Comparison of ENCODE assay signal across 1 cellular context in genomic region chr5:83085106-83085505, GRCh38.
TF ChIP-seq lines count a peak whose summit lies in the region.

No MANE protein-coding gene starts in this region.

TF ChIP-seq in HepG2, 621 proteins besides CTCF, POLR2A, EP300 and RAD21 (continued from another document and continues in another):
- TF ChIP-seq SNAPC4 (CRISPR knock-in tag; IDR thresholded peaks at IDR 0.05) (no peak), ZNF446 (CRISPR knock-in tag; IDR thresholded peaks at IDR 0.05) (no peak), ZNF230 (CRISPR knock-in tag; IDR thresholded peaks at IDR 0.05) (no peak), CEBPZ (IDR thresholded peaks at IDR 0.05; ENCODE audit: low read length) (no peak), IRF1 (CRISPR knock-in tag; IDR thresholded peaks at IDR 0.05; ENCODE audit: low read depth) (no peak), NFE2L2 (IDR thresholded peaks at IDR 0.05; ENCODE audit: low read length) (no peak), E2F5 (CRISPR knock-in tag; conservative IDR thresholded peaks at IDR 0.05) (no peak), ZNF3 (CRISPR knock-in tag; IDR thresholded peaks at IDR 0.05) (no peak), CSRNP2 (CRISPR knock-in tag; conservative IDR thresholded peaks at IDR 0.05; ENCODE audit: low read depth) (no peak), FOSL2 (CRISPR knock-in tag; IDR thresholded peaks at IDR 0.05) (peak; percentile 57; the same call in 1 of the 2 replicates), ZNF292 (CRISPR knock-in tag; IDR thresholded peaks at IDR 0.05; ENCODE audit: borderline replicate concordance, low read depth) (0 out of 2 replicates have a peak, but pooled peaks have one; percentile 19), REST (IDR thresholded peaks at IDR 0.05; ENCODE audit: borderline replicate concordance in 1 of 2, low read depth in 1 of 2, low read length in 2 of 2) (peak in 1 of 2 experiments; percentile 56; a peak in 1 of 4 replicates), ARNTL (CRISPR knock-in tag; IDR thresholded peaks at IDR 0.05) (peak; percentile 71), MEF2D (CRISPR knock-in tag; IDR thresholded peaks at IDR 0.05) (peak; percentile 75), ZBTB10 (CRISPR knock-in tag; IDR thresholded peaks at IDR 0.05; ENCODE audit: borderline replicate concordance) (no peak), MEIS2 (CRISPR knock-in tag; IDR thresholded peaks at IDR 0.05) (peak; percentile 99), ATF4 (CRISPR knock-in tag; IDR thresholded peaks at IDR 0.05) (peak in 1 of 2 experiments; percentile 77; a peak in 2 of 4 replicates), ZNF224 (CRISPR knock-in tag; IDR thresholded peaks at IDR 0.05) (no peak), E2F2 (CRISPR knock-in tag; IDR thresholded peaks at IDR 0.05; ENCODE audit: borderline replicate concordance) (no peak), NCOR1 (IDR thresholded peaks at IDR 0.05; ENCODE audit: borderline replicate concordance, low read length) (peak; percentile 38; the same call in 1 of the 2 replicates), ZNF296 (CRISPR knock-in tag; conservative IDR thresholded peaks at IDR 0.05) (no peak), NFIC (IDR thresholded peaks at IDR 0.05; ENCODE audit: low read length) (peak; percentile 95), ZNF350 (CRISPR knock-in tag; IDR thresholded peaks at IDR 0.05; ENCODE audit: borderline replicate concordance, low read depth) (no peak), ZNF614 (CRISPR knock-in tag; IDR thresholded peaks at IDR 0.05; ENCODE audit: borderline replicate concordance) (peak; percentile 73; the same call in 1 of the 2 replicates), SRF (IDR thresholded peaks at IDR 0.05; ENCODE audit: low read depth, low read length) (no peak), ZNF530 (CRISPR knock-in tag; IDR thresholded peaks at IDR 0.05; ENCODE audit: low read depth) (no peak), ZNF143 (CRISPR knock-in tag; IDR thresholded peaks at IDR 0.05) (no peak), ZNF782 (CRISPR knock-in tag; IDR thresholded peaks at IDR 0.05; ENCODE audit: borderline replicate concordance) (no peak), TARDBP (CRISPR knock-in tag; IDR thresholded peaks at IDR 0.05) (peak; percentile 48; the same call in 1 of the 2 replicates), GLI4 (CRISPR knock-in tag; IDR thresholded peaks at IDR 0.05; ENCODE audit: borderline replicate concordance) (no peak), ZNF883 (CRISPR knock-in tag; IDR thresholded peaks at IDR 0.05; ENCODE audit: not compliant biosample characterization) (no peak), CCDC6 (CRISPR knock-in tag; IDR thresholded peaks at IDR 0.05) (peak; percentile 23; the same call in 1 of the 2 replicates), ZNF335 (CRISPR knock-in tag; IDR thresholded peaks at IDR 0.05) (peak; percentile 77; the same call in 1 of the 2 replicates), BRCA1 (CRISPR knock-in tag; IDR thresholded peaks at IDR 0.05) (no peak), ZBTB39 (CRISPR knock-in tag; IDR thresholded peaks at IDR 0.05) (no peak)
